ENCODE assay signal across 8 cellular contexts in the genomic region with DNA sequence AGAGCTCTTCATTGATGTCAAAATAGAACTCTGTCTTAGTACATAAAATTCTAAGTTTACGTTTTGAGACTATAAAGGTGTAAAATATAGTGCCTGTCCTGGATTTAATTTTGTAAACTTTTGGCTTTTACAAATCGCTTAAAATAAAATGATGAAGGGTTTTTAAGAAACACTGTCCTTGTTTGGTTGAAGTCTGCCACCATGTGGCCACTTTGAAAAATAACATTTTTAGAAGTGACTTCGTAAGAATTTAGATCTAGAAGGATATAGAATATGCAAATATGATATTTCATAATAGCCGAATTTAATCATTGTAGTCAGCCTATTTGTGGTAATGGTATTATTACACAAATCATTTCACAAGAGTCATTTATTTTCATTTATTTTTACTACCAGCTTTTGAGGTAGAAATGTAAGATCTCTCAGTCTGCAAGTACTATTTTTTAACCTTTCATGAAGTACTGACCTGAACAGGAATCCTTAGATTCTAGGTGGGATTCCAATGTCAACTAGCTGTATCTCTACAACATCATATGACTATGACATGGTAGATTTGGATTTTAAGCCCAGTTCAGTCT. TPM values are rescaled to one million over a fixed set of nuclear protein-coding genes. Genes with fewer than 3 reads are reported as not detected.
DNase-seq lines count a peak whose midpoint lies in the region; ATAC-seq and TF ChIP-seq lines count a peak whose summit lies in the region.

No MANE protein-coding gene starts in this region.

- TF ChIP-seq CTCF in cardiac muscle cell (IDR thresholded peaks at IDR 0.05; ENCODE audit: low read depth, low read length) (peak; percentile 43), astrocyte of the cerebellum (IDR thresholded peaks at IDR 0.05; ENCODE audit: low read depth, low read length, missing control alignments) (peak; percentile 22), left lung (IDR thresholded peaks at IDR 0.05) (peak; percentile 24 to 51)

- no peaks in the 10 kb centered on the region for H3K4me1 Mint-ChIP-seq in stimulated activated memory B cell treated with anti-CD40 and anti-IgM and Interleukin-4, amounts not matched to agents 10 μg/mL and 1 μg/mL and 100 μg/mL, for 72 hours

- H3K9me3 Mint-ChIP-seq in stimulated activated memory B cell treated with anti-CD40 and anti-IgM and Interleukin-4, amounts not matched to agents 10 μg/mL and 1 μg/mL and 100 μg/mL, for 72 hours, result no peaks in the 10 kb centered on the region

- no peaks in the 10 kb centered on the region for H3K4me1 ChIP-seq in cardiac muscle cell (ENCODE audit: low read depth)
- H3K4me1 ChIP-seq in left lung, result no peaks in the 10 kb centered on the region
- no peaks in the 10 kb centered on the region for H3K4me1 ChIP-seq in effector memory CD4-positive, alpha-beta T cell (ENCODE audit: control insufficient read depth, insufficient read depth, low read length, poor library complexity, severe bottlenecking)

- H3K4me3 ChIP-seq in cardiac muscle cell (no peak overlapping the region), astrocyte of the cerebellum (ENCODE audit: low read depth, low read length) (no peak overlapping the region), left lung (no peak overlapping the region)
- H3K4me3 ChIP-seq in effector memory CD4-positive, alpha-beta T cell (ENCODE audit: insufficient read depth, low read depth, low read length, poor library complexity, severe bottlenecking), result no peak overlapping the region

- DNase-seq in cardiac muscle cell (ENCODE audit: low read depth in 1 of 2, low spot score in 1 of 2) (peak; percentile 11 to 70), Right ventricle myocardium inferior (ENCODE audit: missing footprints) (no peak), astrocyte of the cerebellum (ENCODE audit: low read depth) (peak; percentile 11), left lung (no peak), NCI-H2107 (lab: John Stamatoyannopoulos, UW) (no peak)
- DNase-seq in effector memory CD4-positive, alpha-beta T cell, result no peak

- H3K27ac ChIP-seq in cardiac muscle cell (no peak overlapping the region), left lung (no peak overlapping the region)
- no peak overlapping the region for H3K27ac ChIP-seq in effector memory CD4-positive, alpha-beta T cell (ENCODE audit: insufficient read depth, low read length, poor library complexity, severe bottlenecking)

- no peaks in the 10 kb centered on the region for H3K36me3 ChIP-seq in cardiac muscle cell
- H3K36me3 ChIP-seq in left lung, result no peaks in the 10 kb centered on the region
- no peaks in the 10 kb centered on the region for H3K36me3 ChIP-seq in effector memory CD4-positive, alpha-beta T cell (ENCODE audit: control insufficient read depth, insufficient read depth, low read length)

- H3K9me3 ChIP-seq in cardiac muscle cell (ENCODE audit: low read depth) (no peaks in the 10 kb centered on the region), left lung (peaks cover 0 to 7% of the 10 kb centered on the region in 2 donors)
- no peaks in the 10 kb centered on the region for H3K9me3 ChIP-seq in effector memory CD4-positive, alpha-beta T cell (ENCODE audit: control insufficient read depth, low read length)

- H3K27me3 ChIP-seq in cardiac muscle cell (no peaks in the 10 kb centered on the region), left lung (no peaks in the 10 kb centered on the region)
- no peaks in the 10 kb centered on the region for H3K27me3 ChIP-seq in effector memory CD4-positive, alpha-beta T cell (replicated peaks; ENCODE audit: control insufficient read depth, insufficient read depth, low read length, poor library complexity, severe bottlenecking)

- H3K36me3 Mint-ChIP-seq in stimulated activated memory B cell treated with anti-CD40 and anti-IgM and Interleukin-4, amounts not matched to agents 10 μg/mL and 1 μg/mL and 100 μg/mL, for 72 hours, result no peaks in the 10 kb centered on the region

- H3K4me3 Mint-ChIP-seq in stimulated activated memory B cell treated with anti-CD40 and anti-IgM and Interleukin-4, amounts not matched to agents 10 μg/mL and 1 μg/mL and 100 μg/mL, for 72 hours, result no peak overlapping the region

- no peak overlapping the region for H3K27ac Mint-ChIP-seq in stimulated activated memory B cell treated with anti-CD40 and anti-IgM and Interleukin-4, amounts not matched to agents 10 μg/mL and 1 μg/mL and 100 μg/mL, for 72 hours

- in situ Hi-C loops in astrocyte of the cerebellum (cut with HindIII; ENCODE audit: low sequenced_read_pairs), result loop anchor here (5.0 kb wide), 1 partner anchor 51 kb away; no protein-coding TSS in a partner anchor

- H3K27me3 Mint-ChIP-seq in stimulated activated memory B cell treated with anti-CD40 and anti-IgM and Interleukin-4, amounts not matched to agents 10 μg/mL and 1 μg/mL and 100 μg/mL, for 72 hours, result no peaks in the 10 kb centered on the region

- intact Hi-C loops in Right ventricle myocardium inferior (cut with DNase I) (loop anchor here (5.0 kb wide), 1 partner anchor 951 kb away; no protein-coding TSS in a partner anchor), left lung (cut with DNase I) (no loop called here)

- ATAC-seq in Right ventricle myocardium inferior (no peak), HG03565 (IDR thresholded peaks at IDR 0.05; ENCODE audit: unreplicated experiment) (peak; percentile 53), left lung (peak; percentile 61)
- ATAC-seq in stimulated activated memory B cell treated with anti-CD40 and anti-IgM and Interleukin-4, amounts not matched to agents 10 μg/mL and 1 μg/mL and 100 μg/mL, for 72 hours, result no peak

RNA-seq across cellular contexts. Expression of a gene that starts 31.0 kb away (rescaled TPM):
- total RNA-seq in cardiac muscle cell, result 4.5 and 5.6 TPM in 2 replicates
- polyA plus RNA-seq in cardiac muscle cell, result 0.54 and 1.0 TPM in 2 replicates
- total RNA-seq in Right ventricle myocardium inferior, result 6.5 TPM
- 10 to 100 TPM; 19.5 to 32.2 TPM for total RNA-seq in left lung

Comparison
In these comparisons a context has a peak if more than half of its experiments do, and no peak if none do; other contexts are left out.
1. DNase-seq: peak in cardiac muscle cell (2 of 2) and astrocyte of the cerebellum (single experiment); none in Right ventricle myocardium inferior (single experiment), left lung (0 of 2), effector memory CD4-positive, alpha-beta T cell (0 of 3) and NCI-H2107 (single experiment).
2. ATAC-seq: peak in HG03565 (single experiment) and left lung (single experiment); none in Right ventricle myocardium inferior (single experiment) and stimulated activated memory B cell treated with anti-CD40 and anti-IgM and Interleukin-4, amounts not matched to agents 10 μg/mL and 1 μg/mL and 100 μg/mL, for 72 hours (single experiment).
3. Peak in every context shown above with its lines, with median percentiles within 50 percentile points of each other: CTCF ChIP-seq.